8 cellular contexts compared by ENCODE assay signal in the genomic region with DNA sequence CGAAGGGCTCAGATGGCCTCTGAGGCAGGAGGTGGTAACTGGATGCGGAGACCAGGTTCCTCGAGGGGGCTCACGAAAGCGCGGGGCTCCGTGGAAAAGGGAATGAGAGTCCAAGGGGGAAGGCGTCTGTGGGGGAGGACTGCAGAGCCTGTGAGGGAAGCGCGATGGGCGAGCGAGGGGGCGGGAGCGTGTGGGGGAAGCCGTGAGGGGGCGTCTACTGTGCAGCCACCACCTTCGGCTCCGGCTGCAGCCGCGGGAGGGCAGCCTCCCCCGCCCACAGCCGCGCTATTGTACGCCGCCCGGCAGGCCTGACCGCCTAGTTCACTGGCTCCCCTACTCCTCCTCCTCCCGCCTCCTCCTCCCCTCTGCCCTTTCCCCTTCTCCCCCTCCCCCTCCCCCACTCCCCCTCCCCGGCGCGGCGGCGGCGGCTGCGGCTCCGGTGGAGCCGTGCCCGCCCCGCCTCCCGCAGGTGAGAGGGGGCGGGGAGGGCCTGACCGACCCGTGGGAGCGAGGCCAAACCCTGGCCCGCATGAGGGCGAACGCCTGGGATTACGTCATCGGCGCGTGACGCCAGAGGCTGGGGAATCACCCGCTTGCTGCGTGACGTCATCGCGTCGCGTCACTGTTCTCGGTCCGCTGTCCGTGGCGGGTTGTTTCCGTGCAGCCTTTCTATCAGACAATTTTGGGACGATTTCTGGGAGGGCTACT. TPM values are rescaled to one million over a fixed set of nuclear protein-coding genes. Genes with fewer than 3 reads are reported as not detected.
DNase-seq lines count a peak whose midpoint lies in the region; ATAC-seq and TF ChIP-seq lines count a peak whose summit lies in the region.

TSS of gene PAK1 (minus strand) at position 294 of the 708 bp plus-strand sequence. CDS start 81,574 bp downstream, outside the sequence.

- DNase-seq in AG08395 (ENCODE audit: low spot score) (peak; percentile 60), NCI-H345 (lab: John Stamatoyannopoulos, UW) (peak; percentile 95), colonic mucosa (peak; percentile 93), left colon (peak; percentile 95)
- DNase-seq in activated CD4-positive, alpha-beta T cell treated with anti-CD3 and anti-CD28 coated beads for 48 hours = peak; percentile 90
- DNase-seq in stimulated activated CD4-positive, alpha-beta T cell treated with anti-CD3 and anti-CD28 coated beads, Interleukin-1b, Interleukin-23, amount 100 ng/mL, for 24 hours (ENCODE audit: low read depth in 4 of 4, low spot score in 1 of 4) = peak; percentile 69 to 80 (median 73)

- intact Hi-C loops in colonic mucosa (cut with DNase I) (no loop called here), left colon (cut with DNase I, micrococcal nuclease) (no loop called here)

- peak within 1 kb of the TSS; percentile 92 to 93 for H3K9ac ChIP-seq in colonic mucosa (ENCODE audit: low read depth in 2 of 2, low read length in 2 of 2)

- ATAC-seq in GM18909 (IDR thresholded peaks at IDR 0.05; ENCODE audit: poor library complexity, unreplicated experiment) (peak; percentile 71), HG03175 (IDR thresholded peaks at IDR 0.05; ENCODE audit: unreplicated experiment) (peak; percentile 73), left colon (peak; percentile 73)

- peak within 1 kb of the TSS; percentile 84 for H3K4me3 ChIP-seq in colonic mucosa

- H3K27me3 ChIP-seq in colonic mucosa = no peaks in the 10 kb centered on the region

- no peak for TF ChIP-seq CTCF in colonic mucosa (IDR thresholded peaks at IDR 0.05)

- H3K9me3 ChIP-seq in colonic mucosa = no peaks in the 10 kb centered on the region

- no peaks in the 10 kb centered on the region for H3K36me3 ChIP-seq in colonic mucosa

- peak within 1 kb of the TSS; percentile 92 for H3K27ac ChIP-seq in colonic mucosa

- H3K4me1 ChIP-seq in colonic mucosa = peaks cover 5% of the 10 kb centered on the region

RNA-seq across cellular contexts. Expression of gene PAK1, which starts in this region (rescaled TPM):
- 100 to 1,000 TPM; 104 to 123 TPM for total RNA-seq in colonic mucosa
- 100 to 1,000 TPM; 110 to 124 TPM for total RNA-seq in left colon

Comparison
In these comparisons a context has a peak if more than half of its experiments do, and no peak if none do; other contexts are left out.
1. Peak in every context shown above with its lines: DNase-seq, ATAC-seq, H3K4me3 ChIP-seq and H3K27ac ChIP-seq.